Comparison of ENCODE assay signal across 16 cellular contexts in genomic region chr1:35284852-35285251, GRCh38. TPM values are rescaled to one million over a fixed set of nuclear protein-coding genes. Genes with fewer than 3 reads are reported as not detected.
A peak's percentile ranks its signal among the peaks of the same experiment; 100 is the strongest.
DNase-seq lines count a peak whose midpoint lies in the region; ATAC-seq and TF ChIP-seq lines count a peak whose summit lies in the region.
"Had no signal": no experiment of that assay in that cellular context is flagged by ENCODE, and none has a peak within 500 bp of the region (broad histone marks: within the 10 kb centered on the region; RNA-seq: fewer than 3 reads in every experiment).

No MANE protein-coding gene starts in this region.

- H3K4me1 Mint-ChIP-seq in T-helper 2 cell treated with Interferon-gamma antibody and Interleukin-4, amounts not matched to agents 5 μg/mL and 100 μg/mL, for 36 hours (ENCODE audit: low read depth): peaks cover 37% of the 10 kb centered on the region
- peaks cover 30 to 46% (median 42%) of the 10 kb centered on the region in 4 donors for H3K4me1 Mint-ChIP-seq in CD4-positive, alpha-beta memory T cell
- peaks cover 37 to 54% (median 45%) of the 10 kb centered on the region in 3 donors for H3K4me1 Mint-ChIP-seq in T-cell
- peaks cover 20 to 55% (median 46%) of the 10 kb centered on the region in 4 donors for H3K4me1 Mint-ChIP-seq in naive thymus-derived CD8-positive, alpha-beta T cell

- no peaks in the 10 kb centered on the region for H3K36me3 ChIP-seq in CD4-positive, alpha-beta memory T cell (ENCODE audit: insufficient read depth, low read length)
- H3K36me3 ChIP-seq in osteoblast (ENCODE audit: insufficient read depth, low read length): no peaks in the 10 kb centered on the region

- H3K4me3 ChIP-seq in CD4-positive, alpha-beta memory T cell (ENCODE audit: low read length in 2 of 2): no peak overlapping the region
- no peak overlapping the region for H3K4me3 ChIP-seq in osteoblast (ENCODE audit: insufficient read depth, low read length)
- H3K4me3 ChIP-seq: GM12878, GM23248 had no signal

- peak overlapping the region; percentile 27 for H3K4me3 Mint-ChIP-seq in T-helper 2 cell treated with Interferon-gamma antibody and Interleukin-4, amounts not matched to agents 5 μg/mL and 100 μg/mL, for 36 hours
- H3K4me3 Mint-ChIP-seq in CD4-positive, alpha-beta memory T cell: peak overlapping the region in 2 of 8 donors; percentile 2 to 19
- H3K4me3 Mint-ChIP-seq in T-cell: peak overlapping the region in 1 of 3 donors; percentile 34
- peak overlapping the region in 4 of 10 donors; percentile 24 to 67 (median 30) for H3K4me3 Mint-ChIP-seq in naive thymus-derived CD8-positive, alpha-beta T cell

- DNase-seq in T-helper 2 cell treated with Interferon-gamma antibody and Interleukin-4, amounts not matched to agents 5 μg/mL and 100 μg/mL, for 36 hours (ENCODE audit: low spot score): no peak
- DNase-seq in T-helper 2 cell (no peak), T-cell (no peak), cortex of kidney (lab: John Stamatoyannopoulos, UW) (no peak), UCSD-AML1 (lab: John Stamatoyannopoulos, UW; ENCODE audit: unreplicated experiment) (no peak), osteoblast (ENCODE audit: insufficient read length, low spot score, missing footprints) (no peak)
- no peak for DNase-seq in CD4-positive, alpha-beta memory T cell
- DNase-seq in naive thymus-derived CD8-positive, alpha-beta T cell: no peak
- DNase-seq: Calu3, DMS79, GM23248, H7, IMR-90, KG1 had no signal

- peaks cover 28% of the 10 kb centered on the region for H3K4me1 ChIP-seq in CD4-positive, alpha-beta memory T cell (ENCODE audit: insufficient read depth, low read length)
- peaks cover 20% of the 10 kb centered on the region for H3K4me1 ChIP-seq in osteoblast (ENCODE audit: insufficient read depth, low read length)

- no peak overlapping the region for H2AFZ ChIP-seq in osteoblast (ENCODE audit: low read length)
- H2AFZ ChIP-seq: GM23248 had no signal

- H3K9me3 Mint-ChIP-seq in T-helper 2 cell treated with Interferon-gamma antibody and Interleukin-4, amounts not matched to agents 5 μg/mL and 100 μg/mL, for 36 hours: peaks cover 14% of the 10 kb centered on the region
- H3K9me3 Mint-ChIP-seq in CD4-positive, alpha-beta memory T cell: peaks cover 0 to 10% (median 4%) of the 10 kb centered on the region in 8 donors
- peaks cover 4 to 7% (median 7%) of the 10 kb centered on the region in 3 donors for H3K9me3 Mint-ChIP-seq in T-cell
- H3K9me3 Mint-ChIP-seq in naive thymus-derived CD8-positive, alpha-beta T cell: peaks cover under 1 to 20% (median 6%) of the 10 kb centered on the region in 9 donors

- no peak overlapping the region for H3K4me2 ChIP-seq in osteoblast (ENCODE audit: insufficient read depth, low read length)

- H3K36me3 Mint-ChIP-seq in T-helper 2 cell treated with Interferon-gamma antibody and Interleukin-4, amounts not matched to agents 5 μg/mL and 100 μg/mL, for 36 hours (ENCODE audit: low read depth): peaks cover 27% of the 10 kb centered on the region
- H3K36me3 Mint-ChIP-seq in CD4-positive, alpha-beta memory T cell: peaks cover 16 to 26% of the 10 kb centered on the region in 2 donors
- H3K36me3 Mint-ChIP-seq in T-cell: peaks cover 25% of the 10 kb centered on the region
- peaks cover 5 to 27% (median 7%) of the 10 kb centered on the region in 3 donors for H3K36me3 Mint-ChIP-seq in naive thymus-derived CD8-positive, alpha-beta T cell

- ATAC-seq in T-cell (replicated peaks in 1 of 4): no peak
- no peak for ATAC-seq in naive thymus-derived CD8-positive, alpha-beta T cell
- ATAC-seq: GM12878 had no signal

- POLR2A ChIA-PET in CD4-positive, alpha-beta memory T cell (lab: Charles Lee; ENCODE audit: partially characterized antibody): no interaction called here
- POLR2A ChIA-PET in T-cell (lab: Charles Lee): no interaction called here
- POLR2A ChIA-PET in naive thymus-derived CD8-positive, alpha-beta T cell (lab: Charles Lee): no interaction called here

- no peaks in the 10 kb centered on the region for H3K27me3 Mint-ChIP-seq in T-helper 2 cell treated with Interferon-gamma antibody and Interleukin-4, amounts not matched to agents 5 μg/mL and 100 μg/mL, for 36 hours (ENCODE audit: low read depth)
- no peaks in the 10 kb centered on the region for H3K27me3 Mint-ChIP-seq in CD4-positive, alpha-beta memory T cell
- no peaks in the 10 kb centered on the region for H3K27me3 Mint-ChIP-seq in T-cell
- no peaks in the 10 kb centered on the region for H3K27me3 Mint-ChIP-seq in naive thymus-derived CD8-positive, alpha-beta T cell

- CTCF ChIA-PET in CD4-positive, alpha-beta memory T cell (lab: Charles Lee; ENCODE audit: partially characterized antibody): no interaction called here
- CTCF ChIA-PET in T-cell (lab: Charles Lee): no interaction called here

- TF ChIP-seq CTCF in osteoblast (IDR thresholded peaks at IDR 0.05; ENCODE audit: extremely low read depth, low read depth, low read length): no peak

- H4K20me1 ChIP-seq in osteoblast (ENCODE audit: insufficient read depth, low read length): peaks cover 2% of the 10 kb centered on the region

- no peak overlapping the region for H3K27ac ChIP-seq in CD4-positive, alpha-beta memory T cell (ENCODE audit: low read depth, low read length)
- no peak overlapping the region for H3K27ac ChIP-seq in osteoblast (ENCODE audit: low read depth, low read length)
- H3K27ac ChIP-seq: 22Rv1, GM23248 had no signal

- peaks cover 67% of the 10 kb centered on the region for H3K79me2 ChIP-seq in osteoblast (ENCODE audit: insufficient read depth, low read length)

- H3K27ac Mint-ChIP-seq in T-helper 2 cell treated with Interferon-gamma antibody and Interleukin-4, amounts not matched to agents 5 μg/mL and 100 μg/mL, for 36 hours: no peak overlapping the region
- peak overlapping the region in 4 of 7 donors; percentile 15 to 81 (median 50) for H3K27ac Mint-ChIP-seq in CD4-positive, alpha-beta memory T cell
- peak overlapping the region; percentile 56 to 75 for H3K27ac Mint-ChIP-seq in T-cell
- peak overlapping the region in 7 of 10 donors; percentile 1 to 87 (median 64) for H3K27ac Mint-ChIP-seq in naive thymus-derived CD8-positive, alpha-beta T cell

- no peaks in the 10 kb centered on the region for H3K9me3 ChIP-seq in CD4-positive, alpha-beta memory T cell (ENCODE audit: control insufficient read depth in 1 of 2, low read length in 2 of 2)
- no peaks in the 10 kb centered on the region for H3K9me3 ChIP-seq in osteoblast (ENCODE audit: low read depth, low read length)

- H3K27me3 ChIP-seq in CD4-positive, alpha-beta memory T cell (ENCODE audit: insufficient read depth, low read length): no peaks in the 10 kb centered on the region
- H3K27me3 ChIP-seq in osteoblast (ENCODE audit: insufficient read depth, low read length): no peaks in the 10 kb centered on the region

- intact Hi-C loops in CD4-positive, alpha-beta memory T cell (cut with micrococcal nuclease): loop anchor here (5.0 kb wide), 1 partner anchor 93 kb away; the partner anchor contains the start of gene SFPQ

RNA-seq across cellular contexts. Expression of gene ZMYM4, which starts 16.3 kb away (rescaled TPM):
- total RNA-seq in CD4-positive, alpha-beta memory T cell: 10 to 100 TPM; 41.8 to 41.9 TPM
- 10 to 100 TPM; 13.8 to 27.2 TPM for polyA plus RNA-seq in CD4-positive, alpha-beta memory T cell
- total RNA-seq in T-cell (10 to 100 TPM; 28.7 to 41.7 (median 38.5) TPM), osteoblast (49.9 and 50.4 TPM in 2 replicates)
- total RNA-seq in naive thymus-derived CD8-positive, alpha-beta T cell: 10 to 100 TPM; 44.6 to 45.1 TPM
- 10 to 100 TPM; 25.1 to 31.7 (median 28.4) TPM for polyA plus RNA-seq in naive thymus-derived CD8-positive, alpha-beta T cell
